ENCODE assay signal across 13 cellular contexts in the genomic region with DNA sequence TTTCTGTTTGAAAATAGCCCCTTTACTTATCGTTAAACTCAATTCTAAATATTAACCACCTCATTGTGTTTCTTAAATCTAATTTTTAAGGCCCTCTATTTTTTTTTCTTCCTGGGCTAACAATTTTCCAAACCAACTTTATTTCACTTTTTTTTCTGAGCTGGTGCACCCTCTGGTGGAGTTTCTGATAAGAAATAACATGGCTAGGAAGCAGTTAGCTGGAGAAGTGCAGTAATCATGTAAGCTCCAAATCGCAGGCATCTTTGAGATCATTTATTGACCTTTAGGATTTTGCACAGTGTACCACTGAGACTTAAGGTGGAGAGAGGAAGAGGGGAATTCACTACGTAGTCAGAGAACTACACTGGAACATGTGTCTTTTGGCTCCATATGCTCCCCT. TPM values are rescaled to one million over a fixed set of nuclear protein-coding genes. Genes with fewer than 3 reads are reported as not detected.
DNase-seq lines count a peak whose midpoint lies in the region; ATAC-seq lines count a peak whose summit lies in the region.
"Had no signal": no experiment of that assay in that cellular context is flagged by ENCODE, and none has a peak within 500 bp of the region (broad histone marks: within the 10 kb centered on the region; RNA-seq: fewer than 3 reads in every experiment).

No MANE protein-coding gene starts in this region.

- H3K27me3 Mint-ChIP-seq in T-cell = peaks cover 0 to 3% of the 10 kb centered on the region in 2 donors
- H3K27me3 Mint-ChIP-seq in stimulated activated naive B cell treated with anti-CD40 and anti-IgM and Interleukin-4, amounts not matched to agents 10 μg/mL and 1 μg/mL and 100 μg/mL, for 72 hours = peaks cover 0 to 4% of the 10 kb centered on the region in 2 donors

- H3K4me1 Mint-ChIP-seq in T-cell = peaks cover 13 to 16% (median 14%) of the 10 kb centered on the region in 3 donors
- H3K4me1 Mint-ChIP-seq in stimulated activated naive B cell treated with anti-CD40 and anti-IgM and Interleukin-4, amounts not matched to agents 10 μg/mL and 1 μg/mL and 100 μg/mL, for 72 hours = no peaks in the 10 kb centered on the region
- H3K4me1 Mint-ChIP-seq: naive B cell had no signal

- H3K4me3 ChIP-seq in adipocyte (ENCODE audit: low read length) = no peak overlapping the region

- H3K4me3 Mint-ChIP-seq in T-cell = no peak overlapping the region
- no peak overlapping the region for H3K4me3 Mint-ChIP-seq in stimulated activated naive B cell treated with anti-CD40 and anti-IgM and Interleukin-4, amounts not matched to agents 10 μg/mL and 1 μg/mL and 100 μg/mL, for 72 hours
- H3K4me3 Mint-ChIP-seq: naive B cell had no signal

- H3K9ac ChIP-seq in adipocyte (ENCODE audit: low read length) = no peak overlapping the region

- H3K27ac Mint-ChIP-seq in T-cell = no peak overlapping the region
- H3K27ac Mint-ChIP-seq in stimulated activated naive B cell treated with anti-CD40 and anti-IgM and Interleukin-4, amounts not matched to agents 10 μg/mL and 1 μg/mL and 100 μg/mL, for 72 hours = no peak overlapping the region
- H3K27ac Mint-ChIP-seq: naive B cell had no signal

- H3K9me3 Mint-ChIP-seq in T-cell = no peaks in the 10 kb centered on the region
- no peaks in the 10 kb centered on the region for H3K9me3 Mint-ChIP-seq in stimulated activated naive B cell treated with anti-CD40 and anti-IgM and Interleukin-4, amounts not matched to agents 10 μg/mL and 1 μg/mL and 100 μg/mL, for 72 hours

- H3K36me3 ChIP-seq in adipocyte (ENCODE audit: control insufficient read depth, insufficient read depth, low read length, severe bottlenecking) = no peaks in the 10 kb centered on the region

- CTCF ChIA-PET in T-cell (lab: Charles Lee) = no interaction called here

- peak; percentile 7 to 23 for DNase-seq in AML-193 (lab: John Stamatoyannopoulos, UW)
- DNase-seq in KBM-7 = peak; percentile 55
- DNase-seq in adipocyte (ENCODE audit: low read depth) = peak; percentile 59
- peak; percentile 23 for DNase-seq in kidney tubule cell (ENCODE audit: low spot score)
- DNase-seq in T-cell = no peak
- no peak for DNase-seq in stimulated activated naive B cell treated with anti-CD40 and anti-IgM and Interleukin-4, amounts not matched to agents 10 μg/mL and 1 μg/mL and 100 μg/mL, for 72 hours
- DNase-seq: activated gamma-delta T cell treated with Interleukin-2 at 50 U/mL for 16 hours; DMS 273 treated with DMSO at 0.1 percent for 48 hours; naive B cell; NCI-H187 treated with DMSO at 0.1 percent for 48 hours; stimulated activated CD4-positive, alpha-beta T cell treated with anti-CD3 and anti-CD28 coated beads, Interleukin-4, amount 100 ng/mL, for 24 hours had no signal

- H3K9me3 ChIP-seq in adipocyte (ENCODE audit: control insufficient read depth, low read length) = no peaks in the 10 kb centered on the region

- ATAC-seq in T-cell (replicated peaks in 1 of 4) (no peak), GM18858 (IDR thresholded peaks at IDR 0.05; ENCODE audit: unreplicated experiment) (no peak), HG03135 (IDR thresholded peaks at IDR 0.05; ENCODE audit: unreplicated experiment) (no peak)
- no peak for ATAC-seq in stimulated activated naive B cell treated with anti-CD40 and anti-IgM and Interleukin-4, amounts not matched to agents 10 μg/mL and 1 μg/mL and 100 μg/mL, for 72 hours (replicated peaks)

- no peaks in the 10 kb centered on the region for H3K27me3 ChIP-seq in adipocyte (replicated peaks; ENCODE audit: control insufficient read depth, insufficient read depth, low read length)

- POLR2A ChIA-PET in T-cell (lab: Charles Lee) = no interaction called here

- H3K36me3 Mint-ChIP-seq in T-cell = no peaks in the 10 kb centered on the region
- no peaks in the 10 kb centered on the region for H3K36me3 Mint-ChIP-seq in stimulated activated naive B cell treated with anti-CD40 and anti-IgM and Interleukin-4, amounts not matched to agents 10 μg/mL and 1 μg/mL and 100 μg/mL, for 72 hours
- H3K36me3 Mint-ChIP-seq: naive B cell had no signal

- H3K4me1 ChIP-seq in adipocyte (ENCODE audit: control insufficient read depth, insufficient read depth, low read length) = peaks cover 12% of the 10 kb centered on the region

- in situ Hi-C loops in KBM-7 (cut with MboI; ENCODE audit: low pct_unique_long_range_greater_than_20kb, low sequenced_read_pairs) = no loop called here

RNA-seq across cellular contexts. Expression of gene TMEM207, which starts 6.4 kb away (rescaled TPM):
- not detected for total RNA-seq in T-cell

RNA-seq across cellular contexts. Expression of gene CLDN16, which starts 55.3 kb away (rescaled TPM):
- not detected for total RNA-seq in T-cell

Comparison
In these comparisons a context has a peak if more than half of its experiments do, and no peak if none do; other contexts are left out.
1. DNase-seq: peak in AML-193 (2 of 2), KBM-7 (single experiment), adipocyte (single experiment) and kidney tubule cell (single experiment); none in T-cell (0 of 34) and stimulated activated naive B cell treated with anti-CD40 and anti-IgM and Interleukin-4, amounts not matched to agents 10 μg/mL and 1 μg/mL and 100 μg/mL, for 72 hours (single experiment).